1 cellular context compared by ENCODE assay signal in the genomic region with DNA sequence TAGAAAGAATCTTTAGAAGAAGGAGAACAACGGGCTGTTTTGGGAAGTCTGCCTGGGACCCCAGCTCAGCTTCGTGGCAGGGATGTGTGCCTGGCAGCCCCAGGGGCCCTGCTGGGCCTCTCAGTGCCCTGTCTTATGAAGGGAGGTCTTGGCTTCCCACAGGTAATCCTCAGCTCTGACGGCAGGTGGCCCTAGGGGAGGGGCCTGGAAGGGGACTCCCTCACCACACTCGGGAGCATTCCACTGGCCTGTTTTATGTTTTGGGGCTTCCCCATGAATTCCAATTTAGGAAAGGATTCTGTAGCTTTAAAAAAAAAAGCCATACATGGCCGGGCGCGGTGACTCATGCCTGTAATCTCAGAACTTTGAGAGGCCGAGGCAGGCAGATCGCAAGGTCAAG.
TF ChIP-seq lines count a peak whose summit lies in the region.

No MANE protein-coding gene starts in this region.

TF ChIP-seq in GM23338, 12 proteins besides CTCF, POLR2A, EP300 and RAD21:
- TF ChIP-seq REST (IDR thresholded peaks at IDR 0.05; ENCODE audit: unreplicated experiment) (no peak), EZH2phosphoT487 (IDR thresholded peaks at IDR 0.05; ENCODE audit: unreplicated experiment) (no peak), ZNF331 (CRISPR knock-in tag; IDR thresholded peaks at IDR 0.05; ENCODE audit: low read depth) (no peak), POLR2AphosphoS5 (IDR thresholded peaks at IDR 0.05; ENCODE audit: low read depth) (no peak), CREB1 (CRISPR knock-in tag; IDR thresholded peaks at IDR 0.05; ENCODE audit: low read depth) (no peak), ETS1 (IDR thresholded peaks at IDR 0.05) (no peak), JUNB (IDR thresholded peaks at IDR 0.05; ENCODE audit: unreplicated experiment) (no peak), EZH2 (IDR thresholded peaks at IDR 0.05; ENCODE audit: low read depth, unreplicated experiment) (no peak), NANOG (IDR thresholded peaks at IDR 0.05; ENCODE audit: borderline replicate concordance) (no peak), ZNF114 (CRISPR knock-in tag; IDR thresholded peaks at IDR 0.05) (no peak), STAT1 (IDR thresholded peaks at IDR 0.05; ENCODE audit: unreplicated experiment) (no peak), ZNF462 (CRISPR knock-in tag; IDR thresholded peaks at IDR 0.05) (no peak)
